12 cellular contexts compared by ENCODE assay signal in the genomic region with DNA sequence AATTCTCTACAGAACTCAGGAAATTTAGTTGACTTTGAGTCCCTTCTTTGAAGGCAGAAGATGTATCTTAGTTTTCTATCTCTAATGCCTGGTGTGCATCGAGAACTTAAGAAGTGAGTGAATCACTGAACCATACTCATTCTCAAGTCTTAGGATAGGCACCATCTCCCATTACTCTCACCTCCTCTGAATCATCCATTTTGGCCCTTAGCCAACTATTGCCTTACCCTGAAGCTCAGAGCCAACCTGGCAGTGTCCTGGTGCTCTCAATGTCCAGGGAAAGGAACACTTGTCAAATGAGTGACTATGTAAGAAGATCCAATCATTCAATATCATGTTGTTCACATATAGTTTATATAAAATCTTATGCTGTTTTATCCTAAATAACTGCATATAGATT.
DNase-seq lines count a peak whose midpoint lies in the region; ATAC-seq, FAIRE-seq and TF ChIP-seq lines count a peak whose summit lies in the region.
"Had no signal": no experiment of that assay in that cellular context is flagged by ENCODE, and none has a peak within 500 bp of the region (broad histone marks: within the 10 kb centered on the region; RNA-seq: fewer than 3 reads in every experiment).

No MANE protein-coding gene starts in this region.

- POLR2A ChIA-PET in Panc1 (lab: Charles Lee): no interaction called here

- in situ Hi-C loops in ACHN (cut with HindIII; ENCODE audit: low pct_ligation_motif_present, low pct_unique_long_range_greater_than_20kb, low sequenced_read_pairs) (no loop called here), Panc1 (cut with HindIII; ENCODE audit: low pct_unique_long_range_greater_than_20kb, low sequenced_read_pairs) (no loop called here)

- no TSS peak for BruUV-seq in Panc1 (replicated peaks; lab: Mats Ljungman, UMichigan)

- TF ChIP-seq CTCF in Panc1 (IDR thresholded peaks at IDR 0.05) (no peak), fibroblast of pulmonary artery (IDR thresholded peaks at IDR 0.05; ENCODE audit: low read length, missing control alignments) (no peak)

- H3K27me3 ChIP-seq in Panc1 (ENCODE audit: control insufficient read depth, insufficient read depth, low read length): no peaks in the 10 kb centered on the region
- H3K27me3 ChIP-seq: colonic mucosa, vagina had no signal

- no peaks in the 10 kb centered on the region for H3K36me3 ChIP-seq in Panc1 (ENCODE audit: control insufficient read depth, insufficient read depth, low read length)
- H3K36me3 ChIP-seq: colonic mucosa, vagina had no signal

- no peak for FAIRE-seq in GM12892 (lab: Jason Lieb, UNC)

- peak; percentile 68 for DNase-seq in ACHN
- peak; percentile 51 for DNase-seq in EH (ENCODE audit: low read depth)
- DNase-seq in Panc1 (ENCODE audit: low read depth, low spot score): peak; percentile 17
- DNase-seq in fibroblast of pulmonary artery (ENCODE audit: low read depth): peak; percentile 79
- no peak for DNase-seq in SIG-M5 (lab: John Stamatoyannopoulos, UW)
- DNase-seq in GM12892 (ENCODE audit: insufficient read length): no peak
- DNase-seq in NK-92 treated with Interleukin-12 subunit alpha and Interleukin-12 subunit beta, amount 100 ng/mL, for 24 hours (lab: John Stamatoyannopoulos, UW): no peak
- DNase-seq: colonic mucosa, NCI-H2081, nucleus accumbens had no signal

- no peak for TF ChIP-seq POLR2A in GM12892 (IDR thresholded peaks at IDR 0.05; ENCODE audit: low read depth, low read length)

- no peaks in the 10 kb centered on the region for H3K4me1 ChIP-seq in Panc1 (ENCODE audit: control insufficient read depth, insufficient read depth, low read length)
- H3K4me1 ChIP-seq: colonic mucosa, vagina had no signal

- ATAC-seq in Panc1 (no peak), GM18517 (IDR thresholded peaks at IDR 0.05; ENCODE audit: unreplicated experiment) (no peak)

- H3K9me3 ChIP-seq in Panc1 (ENCODE audit: control insufficient read depth, insufficient read depth, low read depth, low read length): no peaks in the 10 kb centered on the region
- H3K9me3 ChIP-seq: colonic mucosa, vagina had no signal

- no peak overlapping the region for H3K27ac ChIP-seq in Panc1 (ENCODE audit: low read length)
- H3K27ac ChIP-seq: colonic mucosa, vagina had no signal

- CTCF ChIA-PET in Panc1 (lab: Charles Lee): no interaction called here

- H3K4me3 ChIP-seq in Panc1 (ENCODE audit: low read depth in 2 of 2, low read length in 2 of 2): no peak overlapping the region
- no peak overlapping the region for H3K4me3 ChIP-seq in fibroblast of pulmonary artery (replicated peaks; ENCODE audit: low read depth, low read length)
- H3K4me3 ChIP-seq: colonic mucosa, vagina had no signal

- intact Hi-C loops in Panc1 (cut with micrococcal nuclease; ENCODE audit: unreplicated experiment): no loop called here

Comparison
In these comparisons a context has a peak if more than half of its experiments do, and no peak if none do; other contexts are left out.
1. DNase-seq: peak in ACHN (single experiment), EH (single experiment), Panc1 (single experiment) and fibroblast of pulmonary artery (single experiment); none in SIG-M5 (single experiment), GM12892 (single experiment) and NK-92 treated with Interleukin-12 subunit alpha and Interleukin-12 subunit beta, amount 100 ng/mL, for 24 hours (single experiment).